ENCODE assay signal across 13 cellular contexts in genomic region chr1:54808443-54809207, GRCh38. TPM values are rescaled to one million over a fixed set of nuclear protein-coding genes. Genes with fewer than 3 reads are reported as not detected.
DNase-seq lines count a peak whose midpoint lies in the region; TF ChIP-seq lines count a peak whose summit lies in the region.
"Had no signal": no experiment of that assay in that cellular context is flagged by ENCODE, and none has a peak within 500 bp of the region (broad histone marks: within the 10 kb centered on the region; RNA-seq: fewer than 3 reads in every experiment).

No MANE protein-coding gene starts in this region.

- H3K4me2 ChIP-seq in PC-9 (peak overlapping the region; percentile 46; the same call in 1 of the 2 replicates), fibroblast of lung (ENCODE audit: extremely low read depth, insufficient read depth, low read length) (no peak overlapping the region)

- peaks cover 43% of the 10 kb centered on the region for H3K4me1 ChIP-seq in PC-9 (replicated peaks; ENCODE audit: insufficient read depth)
- H3K4me1 ChIP-seq in fibroblast of lung (ENCODE audit: control insufficient read depth, extremely low read depth, insufficient read depth, low read length) = no peaks in the 10 kb centered on the region

- peaks cover 22% of the 10 kb centered on the region for H3F3A ChIP-seq in PC-9 (ENCODE audit: insufficient read depth, low read depth)

- H3K4me1 Mint-ChIP-seq in activated CD4-positive, alpha-beta memory T cell treated with anti-CD3 and anti-CD28 coated beads, Interleukin-2, amount 10 ng/mL, durations not matched to agents 7 days and 5 days = peaks cover 87% of the 10 kb centered on the region
- peaks cover 20% of the 10 kb centered on the region for H3K4me1 Mint-ChIP-seq in activated CD4-positive, alpha-beta memory T cell treated with anti-CD3 and anti-CD28 coated beads for 36 hours (ENCODE audit: low read depth)

- no peaks in the 10 kb centered on the region for H3K9me3 ChIP-seq in PC-9 (ENCODE audit: insufficient read depth, low read depth)
- H3K9me3 ChIP-seq in fibroblast of lung (ENCODE audit: control insufficient read depth, insufficient read depth, low read depth, low read length) = no peaks in the 10 kb centered on the region
- H3K9me3 ChIP-seq: pancreas had no signal

- no peak overlapping the region for H3K4me3 Mint-ChIP-seq in activated CD4-positive, alpha-beta memory T cell treated with anti-CD3 and anti-CD28 coated beads, Interleukin-2, amount 10 ng/mL, durations not matched to agents 7 days and 5 days
- no peak overlapping the region for H3K4me3 Mint-ChIP-seq in activated CD4-positive, alpha-beta memory T cell treated with anti-CD3 and anti-CD28 coated beads for 36 hours
- H3K4me3 Mint-ChIP-seq: T-helper 17 cell had no signal

- no peaks in the 10 kb centered on the region for H3K36me3 Mint-ChIP-seq in activated CD4-positive, alpha-beta memory T cell treated with anti-CD3 and anti-CD28 coated beads, Interleukin-2, amount 10 ng/mL, durations not matched to agents 7 days and 5 days (ENCODE audit: low read depth)
- H3K36me3 Mint-ChIP-seq in activated CD4-positive, alpha-beta memory T cell treated with anti-CD3 and anti-CD28 coated beads for 36 hours = no peaks in the 10 kb centered on the region

- POLR2A ChIA-PET in activated CD4-positive, alpha-beta memory T cell treated with anti-CD3 and anti-CD28 coated beads, Interleukin-2, amount 10 ng/mL, durations not matched to agents 7 days and 5 days (lab: Charles Lee) = interaction anchor here (1.4 kb wide), 1 partner anchor 7 kb away, joined by 5 read pairs; the partner anchor contains the start of gene TTC22
- POLR2A ChIA-PET in activated CD4-positive, alpha-beta memory T cell treated with anti-CD3 and anti-CD28 coated beads for 36 hours (lab: Charles Lee) = no interaction called here
- POLR2A ChIA-PET in PC-9 (lab: Charles Lee; ENCODE audit: unreplicated experiment) = interaction anchor here (0.6 kb wide), 1 partner anchor 76 kb away, joined by 6 read pairs; no protein-coding TSS in a partner anchor

- H3K27me3 Mint-ChIP-seq in activated CD4-positive, alpha-beta memory T cell treated with anti-CD3 and anti-CD28 coated beads, Interleukin-2, amount 10 ng/mL, durations not matched to agents 7 days and 5 days = peaks cover 3% of the 10 kb centered on the region
- peaks cover 2% of the 10 kb centered on the region for H3K27me3 Mint-ChIP-seq in activated CD4-positive, alpha-beta memory T cell treated with anti-CD3 and anti-CD28 coated beads for 36 hours

- no peaks in the 10 kb centered on the region for H3K27me3 ChIP-seq in PC-9 (ENCODE audit: insufficient read depth, low read depth)
- peaks cover 4% of the 10 kb centered on the region for H3K27me3 ChIP-seq in fibroblast of lung (ENCODE audit: control insufficient read depth, insufficient read depth, low read length)
- H3K27me3 ChIP-seq: pancreas had no signal

- H3K9me3 Mint-ChIP-seq in activated CD4-positive, alpha-beta memory T cell treated with anti-CD3 and anti-CD28 coated beads, Interleukin-2, amount 10 ng/mL, durations not matched to agents 7 days and 5 days = no peaks in the 10 kb centered on the region
- no peaks in the 10 kb centered on the region for H3K9me3 Mint-ChIP-seq in activated CD4-positive, alpha-beta memory T cell treated with anti-CD3 and anti-CD28 coated beads for 36 hours

- H3K79me2 ChIP-seq in PC-9 (ENCODE audit: low read depth) (no peaks in the 10 kb centered on the region), fibroblast of lung (ENCODE audit: control insufficient read depth, insufficient read depth, low read length) (no peaks in the 10 kb centered on the region)

- no peak overlapping the region for H2AFZ ChIP-seq in PC-9
- H2AFZ ChIP-seq in fibroblast of lung (ENCODE audit: low read length) = no peak overlapping the region

- BruUV-seq in PC-9 (replicated peaks; lab: Mats Ljungman, UMichigan) = no TSS peak

- H3K36me3 ChIP-seq in PC-9 (ENCODE audit: low read depth) (no peaks in the 10 kb centered on the region), fibroblast of lung (ENCODE audit: control insufficient read depth, insufficient read depth, low read length) (no peaks in the 10 kb centered on the region)
- H3K36me3 ChIP-seq: pancreas had no signal

- H3K27ac ChIP-seq in PC-9 (no peak overlapping the region), fibroblast of lung (ENCODE audit: insufficient read depth, low read length) (no peak overlapping the region)
- H3K27ac ChIP-seq: pancreas had no signal

- peak; percentile 15 for DNase-seq in activated CD4-positive, alpha-beta memory T cell treated with anti-CD3 and anti-CD28 coated beads, Interleukin-2, amount 10 ng/mL, durations not matched to agents 7 days and 5 days
- no peak for DNase-seq in activated CD4-positive, alpha-beta memory T cell treated with anti-CD3 and anti-CD28 coated beads for 36 hours
- DNase-seq in PC-9 = peak; percentile 10 to 25
- DNase-seq in fibroblast of lung (ENCODE audit: low read depth in 2 of 2) = no peak
- DNase-seq in retinal pigment epithelial cell (ENCODE audit: low read depth) = no peak
- no peak for DNase-seq in NCI-H187 treated with DMSO at 0.1 percent for 48 hours (lab: John Stamatoyannopoulos, UW)
- DNase-seq in DMS 273 treated with DMSO at 0.1 percent for 48 hours (lab: John Stamatoyannopoulos, UW) = no peak
- no peak for DNase-seq in NCI-H2029 treated with DMSO at 0.1 percent for 48 hours (lab: John Stamatoyannopoulos, UW)
- DNase-seq: left colon; NCI-H146; pancreas; stimulated activated CD4-positive, alpha-beta T cell treated with anti-CD3 and anti-CD28 coated beads, Interleukin-2, amount 100 ng/mL, for 48 hours; T-helper 17 cell had no signal

- CTCF ChIA-PET in activated CD4-positive, alpha-beta memory T cell treated with anti-CD3 and anti-CD28 coated beads, Interleukin-2, amount 10 ng/mL, durations not matched to agents 7 days and 5 days (lab: Charles Lee) = interaction anchor here (1.1 to 7.0 kb wide), 4 partner anchors 8 to 136 kb away, joined by 3 to 49 read pairs (median 10); partner anchors contain the start of gene TTC22
- CTCF ChIA-PET in activated CD4-positive, alpha-beta memory T cell treated with anti-CD3 and anti-CD28 coated beads for 36 hours (lab: Charles Lee) = interaction anchor here (1.4 to 3.2 kb wide), 5 partner anchors 8 to 137 kb away, joined by 3 to 28 read pairs (median 18); partner anchors contain the start of gene TTC22
- CTCF ChIA-PET in PC-9 (lab: Charles Lee) = interaction anchor here (0.7 kb wide), 1 partner anchor 401 kb away, joined by 3 read pairs; no protein-coding TSS in a partner anchor

- TF ChIP-seq CTCF in PC-9 (conservative IDR thresholded peaks at IDR 0.05) (peak; percentile 32; the same call in 1 of the 2 replicates), fibroblast of lung (conservative IDR thresholded peaks at IDR 0.05 in 1 of 2, IDR thresholded peaks at IDR 0.05 in 1 of 2; ENCODE audit: low read depth in 1 of 2, low read length in 2 of 2) (peak; percentile 18 to 30), retinal pigment epithelial cell (conservative IDR thresholded peaks at IDR 0.05; ENCODE audit: low read depth, low read length) (peak; percentile 49)

- no peaks in the 10 kb centered on the region for H3K9me2 ChIP-seq in PC-9 (ENCODE audit: insufficient read depth)

- H4K20me1 ChIP-seq in PC-9 (ENCODE audit: insufficient read depth) = no peaks in the 10 kb centered on the region
- no peaks in the 10 kb centered on the region for H4K20me1 ChIP-seq in fibroblast of lung (ENCODE audit: control insufficient read depth, extremely low read depth, insufficient read depth, low read length)

- H3K27ac Mint-ChIP-seq in activated CD4-positive, alpha-beta memory T cell treated with anti-CD3 and anti-CD28 coated beads, Interleukin-2, amount 10 ng/mL, durations not matched to agents 7 days and 5 days = peak overlapping the region; percentile 26
- H3K27ac Mint-ChIP-seq in activated CD4-positive, alpha-beta memory T cell treated with anti-CD3 and anti-CD28 coated beads for 36 hours = no peak overlapping the region
- H3K27ac Mint-ChIP-seq: T-helper 17 cell had no signal

- H3K4me3 ChIP-seq in PC-9 = no peak overlapping the region
- no peak overlapping the region for H3K4me3 ChIP-seq in fibroblast of lung (replicated peaks in 1 of 4; ENCODE audit: control extremely low read depth in 1 of 4, insufficient read depth in 1 of 4, low read depth in 3 of 4, low read length in 4 of 4)
- no peak overlapping the region for H3K4me3 ChIP-seq in retinal pigment epithelial cell (ENCODE audit: low read length)
- H3K4me3 ChIP-seq: pancreas had no signal

- intact Hi-C loops in activated CD4-positive, alpha-beta memory T cell treated with anti-CD3 and anti-CD28 coated beads for 36 hours (cut with micrococcal nuclease) = no loop called here
- intact Hi-C loops in PC-9 (cut with micrococcal nuclease; ENCODE audit: unreplicated experiment) = loop anchor here (5.0 to 10.0 kb wide), 3 partner anchors 216 to 946 kb away; no protein-coding TSS in a partner anchor

- H3K9ac ChIP-seq in fibroblast of lung (ENCODE audit: insufficient read depth, low read length) = no peak overlapping the region

RNA-seq across cellular contexts. Expression of gene TTC22, which starts 7.5 kb away (rescaled TPM):
- total RNA-seq in activated CD4-positive, alpha-beta memory T cell treated with anti-CD3 and anti-CD28 coated beads, Interleukin-2, amount 10 ng/mL, durations not matched to agents 7 days and 5 days = 10 to 100 TPM; 19.8 to 20.9 TPM
- 1 to 10 TPM; 4.6 to 5.3 TPM for total RNA-seq in activated CD4-positive, alpha-beta memory T cell treated with anti-CD3 and anti-CD28 coated beads for 36 hours
- 24.1 and 26.3 TPM in 2 replicates for total RNA-seq in PC-9 (2021)
- not detected in 2 replicates for total RNA-seq in fibroblast of lung
- polyA plus RNA-seq in fibroblast of lung = not detected in 2 replicates
- not detected in 2 replicates for polyA plus RNA-seq in fibroblast of lung (2012)
- not detected in 2 replicates for polyA minus RNA-seq in fibroblast of lung (ENCODE audit: low replicate concordance)

RNA-seq across cellular contexts. Expression of gene PARS2, which starts 44.3 kb away (rescaled TPM):
- total RNA-seq in activated CD4-positive, alpha-beta memory T cell treated with anti-CD3 and anti-CD28 coated beads, Interleukin-2, amount 10 ng/mL, durations not matched to agents 7 days and 5 days = 1 to 10 TPM; 3.3 to 4.0 TPM
- total RNA-seq in activated CD4-positive, alpha-beta memory T cell treated with anti-CD3 and anti-CD28 coated beads for 36 hours = 1 to 10 TPM; 5.6 to 5.7 TPM
- total RNA-seq in PC-9 (2021) (12.9 and 13.4 TPM in 2 replicates), fibroblast of lung (4.4 and 5.4 TPM in 2 replicates)
- polyA plus RNA-seq in fibroblast of lung = 3.4 TPM in 2 replicates
- 2.9 and 3.6 TPM in 2 replicates for polyA plus RNA-seq in fibroblast of lung (2012)
- polyA minus RNA-seq in fibroblast of lung (ENCODE audit: low replicate concordance) = 7.0 and 9.9 TPM in 2 replicates

Comparison
In these comparisons a context has a peak if more than half of its experiments do, and no peak if none do; other contexts are left out.
1. DNase-seq: peak in activated CD4-positive, alpha-beta memory T cell treated with anti-CD3 and anti-CD28 coated beads, Interleukin-2, amount 10 ng/mL, durations not matched to agents 7 days and 5 days (single experiment) and PC-9 (2 of 2); none in activated CD4-positive, alpha-beta memory T cell treated with anti-CD3 and anti-CD28 coated beads for 36 hours (single experiment), fibroblast of lung (0 of 2), retinal pigment epithelial cell (single experiment), NCI-H187 treated with DMSO at 0.1 percent for 48 hours (single experiment), DMS 273 treated with DMSO at 0.1 percent for 48 hours (single experiment) and NCI-H2029 treated with DMSO at 0.1 percent for 48 hours (single experiment).
2. Peak in every context shown above with its lines, with median percentiles within 50 percentile points of each other: CTCF ChIP-seq.